8 cellular contexts compared by ENCODE assay signal in the genomic region with DNA sequence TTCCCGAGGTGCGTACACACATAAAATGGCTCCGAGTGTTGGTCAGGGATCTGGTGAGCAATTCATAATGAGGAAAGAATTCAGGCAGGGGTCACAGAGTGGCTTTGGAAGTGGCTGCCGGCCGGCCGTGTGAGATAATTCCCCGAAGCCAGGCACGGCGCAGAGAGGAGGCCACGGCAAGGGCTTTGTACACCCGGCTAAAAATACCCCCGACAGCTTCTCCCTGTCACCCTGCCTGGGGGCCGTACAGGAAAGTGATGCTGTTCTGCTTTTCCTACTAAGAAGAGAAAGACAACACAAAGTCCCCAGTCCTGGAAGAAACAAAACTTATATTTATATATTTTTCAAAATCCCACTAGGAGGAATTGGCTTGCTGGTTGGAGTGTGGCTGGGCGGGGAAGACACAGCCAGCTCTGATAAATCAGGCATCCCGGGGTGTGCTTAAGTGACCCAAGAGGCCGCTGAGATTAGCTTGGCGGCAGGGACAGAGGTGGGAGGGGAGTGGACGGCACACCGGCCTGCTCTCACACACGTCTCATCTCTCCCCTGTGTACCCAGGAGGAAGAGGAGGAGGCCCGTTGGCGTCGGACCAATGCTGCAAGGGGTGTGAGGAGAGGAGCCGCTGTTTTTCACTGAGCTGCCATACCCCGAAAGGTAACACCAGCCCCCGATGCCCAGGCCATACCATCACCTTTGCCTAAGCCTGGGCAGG.
DNase-seq lines count a peak whose midpoint lies in the region; ATAC-seq, FAIRE-seq and TF ChIP-seq lines count a peak whose summit lies in the region.

No MANE protein-coding gene starts in this region.

- H3K9ac ChIP-seq in H9 (ENCODE audit: extremely low read depth, insufficient read length, low read length) (no peak overlapping the region), astrocyte (ENCODE audit: low read length) (peak overlapping the region; percentile 80)

- no peaks in the 10 kb centered on the region for H3K9me3 ChIP-seq in H9 (ENCODE audit: control insufficient read depth, low read depth, low read length)
- no peaks in the 10 kb centered on the region for H3K9me3 ChIP-seq in astrocyte (ENCODE audit: insufficient read depth, low read depth, low read length)

- no peak overlapping the region for H4K8ac ChIP-seq in H9 (replicated peaks; ENCODE audit: insufficient read length, low read depth, low read length)

- no peak for ATAC-seq in esophagus mucosa

- H3K27me3 Mint-ChIP-seq in H9 (ENCODE audit: low read depth) (no peaks in the 10 kb centered on the region), astrocyte (ENCODE audit: low read depth, unreplicated experiment) (no peaks in the 10 kb centered on the region), immature natural killer cell (ENCODE audit: low read depth in 3 of 3) (peaks cover 2 to 4% (median 3%) of the 10 kb centered on the region in 3 donors)
- no peaks in the 10 kb centered on the region for H3K27me3 Mint-ChIP-seq in activated CD4-positive, alpha-beta memory T cell treated with anti-CD3 and anti-CD28 coated beads, Interleukin-2, amount 10 ng/mL, durations not matched to agents 7 days and 5 days

- H3K4me2 ChIP-seq in H9 (ENCODE audit: insufficient read depth, insufficient read length, low read length) (no peak overlapping the region), astrocyte (ENCODE audit: low read length) (peak overlapping the region; percentile 49)

- peaks cover 2% of the 10 kb centered on the region for H3K79me1 ChIP-seq in H9 (ENCODE audit: insufficient read depth, low read depth, low read length, poor library complexity, severe bottlenecking)

- no peak overlapping the region for H3K27ac ChIP-seq in H9 (ENCODE audit: insufficient read length, low read depth, low read length)
- peak overlapping the region; percentile 94 for H3K27ac ChIP-seq in astrocyte (ENCODE audit: low read depth, low read length)

- no peak overlapping the region for H3K56ac ChIP-seq in H9 (ENCODE audit: insufficient read length, low read depth, low read length)

- no peaks in the 10 kb centered on the region for H3K23me2 ChIP-seq in H9 (ENCODE audit: insufficient read length, low read depth, low read length, poor library complexity, severe bottlenecking)

- H3K4me1 ChIP-seq in H9 (ENCODE audit: insufficient read depth, low read length) = peaks cover 3% of the 10 kb centered on the region; the same call in 1 of the 2 replicates
- H3K4me1 ChIP-seq in astrocyte (ENCODE audit: insufficient read depth, low read length) = peaks cover 80% of the 10 kb centered on the region

- H3K79me2 ChIP-seq in H9 (ENCODE audit: insufficient read depth, low read length) = no peaks in the 10 kb centered on the region
- peaks cover 84% of the 10 kb centered on the region for H3K79me2 ChIP-seq in astrocyte (ENCODE audit: insufficient read depth, low read length)

- no peak overlapping the region for H2BK20ac ChIP-seq in H9 (ENCODE audit: low read depth, low read length, poor library complexity, severe bottlenecking)

- H4K5ac ChIP-seq in H9 (ENCODE audit: insufficient read length, low read depth, low read length) = no peak overlapping the region

- TF ChIP-seq CTCF in H9 (conservative IDR thresholded peaks at IDR 0.05) = no peak
- TF ChIP-seq CTCF in astrocyte (IDR thresholded peaks at IDR 0.05; ENCODE audit: insufficient read depth, low read depth, low read length) = no peak

- no peak overlapping the region for H3K4ac ChIP-seq in H9 (ENCODE audit: low read depth, low read length)

- H2AK5ac ChIP-seq in H9 (ENCODE audit: insufficient read length, low read length) = no peak overlapping the region

- no peak overlapping the region for H3T11ph ChIP-seq in H9 (ENCODE audit: low read length)

- peaks cover 12% of the 10 kb centered on the region for H3K36me3 ChIP-seq in astrocyte (ENCODE audit: insufficient read depth, low read length)

- no peak overlapping the region for H2BK5ac ChIP-seq in H9 (ENCODE audit: insufficient read length, low read length)

- H3K9me3 Mint-ChIP-seq in H9 (no peaks in the 10 kb centered on the region), astrocyte (ENCODE audit: unreplicated experiment) (no peaks in the 10 kb centered on the region), immature natural killer cell (no peaks in the 10 kb centered on the region)
- no peaks in the 10 kb centered on the region for H3K9me3 Mint-ChIP-seq in activated CD4-positive, alpha-beta memory T cell treated with anti-CD3 and anti-CD28 coated beads, Interleukin-2, amount 10 ng/mL, durations not matched to agents 7 days and 5 days

- H3K14ac ChIP-seq in H9 (ENCODE audit: insufficient read depth, low read length) = no peak overlapping the region; the same call in 1 of the 2 replicates

- H3K36me3 Mint-ChIP-seq in H9 (ENCODE audit: insufficient read depth in 1 of 3, low read depth in 3 of 3) (peaks cover 5 to 23% (median 17%) of the 10 kb centered on the region in 3 experiments; a peak in 6 of 7 replicates), astrocyte (ENCODE audit: low read depth, unreplicated experiment) (peaks cover 25% of the 10 kb centered on the region), immature natural killer cell (peaks cover 0 to 29% (median 18%) of the 10 kb centered on the region in 3 donors)
- peaks cover 5% of the 10 kb centered on the region for H3K36me3 Mint-ChIP-seq in activated CD4-positive, alpha-beta memory T cell treated with anti-CD3 and anti-CD28 coated beads, Interleukin-2, amount 10 ng/mL, durations not matched to agents 7 days and 5 days (ENCODE audit: low read depth)

- no peak overlapping the region for H2AFZ ChIP-seq in H9 (ENCODE audit: low read length)
- H2AFZ ChIP-seq in astrocyte (ENCODE audit: low read depth, low read length) = no peak overlapping the region

- POLR2A ChIA-PET in activated CD4-positive, alpha-beta memory T cell treated with anti-CD3 and anti-CD28 coated beads, Interleukin-2, amount 10 ng/mL, durations not matched to agents 7 days and 5 days (lab: Charles Lee) = interaction anchor here (4.4 kb wide), 1 partner anchor 11 kb away, joined by 30 read pairs; no protein-coding TSS in a partner anchor

- no peak overlapping the region for H2BK12ac ChIP-seq in H9 (ENCODE audit: insufficient read length, low read depth, low read length)

- H3K18ac ChIP-seq in H9 (ENCODE audit: insufficient read length, low read depth, low read length) = no peak overlapping the region

- DNase-seq in H9 (no peak), astrocyte (ENCODE audit: low read depth) (peak; percentile 97), immature natural killer cell (no peak), skeletal muscle cell (ENCODE audit: low read depth) (peak; percentile 77), DMS79 treated with DMSO at 0.1 percent for 48 hours (lab: John Stamatoyannopoulos, UW) (no peak)
- no peak for DNase-seq in activated CD4-positive, CD25-positive, alpha-beta regulatory T cell (lab: John Stamatoyannopoulos, UW)
- no peak for DNase-seq in activated CD4-positive, alpha-beta memory T cell treated with anti-CD3 and anti-CD28 coated beads, Interleukin-2, amount 10 ng/mL, durations not matched to agents 7 days and 5 days

- H3K4me3 ChIP-seq in astrocyte (ENCODE audit: insufficient read depth, low read depth, low read length) (no peak overlapping the region), skeletal muscle cell (ENCODE audit: low read depth, low read length) (no peak overlapping the region)

- no CpG with 5 or more reads among the region's 26 CpGs for WGBS in H9 (ENCODE audit: extremely low coverage, insufficient read length, low lambda C conversion rate)

- no peak overlapping the region for H2BK120ac ChIP-seq in H9 (ENCODE audit: low read depth, low read length, poor library complexity, severe bottlenecking)

- H3K4me3 Mint-ChIP-seq in H9 = no peak overlapping the region
- no peak overlapping the region for H3K4me3 Mint-ChIP-seq in astrocyte (ENCODE audit: unreplicated experiment)
- H3K4me3 Mint-ChIP-seq in immature natural killer cell = peak overlapping the region; percentile 56 to 83 (median 81)
- no peak overlapping the region for H3K4me3 Mint-ChIP-seq in activated CD4-positive, alpha-beta memory T cell treated with anti-CD3 and anti-CD28 coated beads, Interleukin-2, amount 10 ng/mL, durations not matched to agents 7 days and 5 days

- H4K91ac ChIP-seq in H9 (ENCODE audit: insufficient read length, low read depth, low read length) = no peak overlapping the region

- H3K27ac Mint-ChIP-seq in H9 = peak overlapping the region; percentile 72 to 90 (median 87); a peak in 4 of 7 replicates
- peak overlapping the region; percentile 92 for H3K27ac Mint-ChIP-seq in astrocyte (ENCODE audit: unreplicated experiment)
- H3K27ac Mint-ChIP-seq in immature natural killer cell = peak overlapping the region; percentile 83 to 92 (median 88)
- H3K27ac Mint-ChIP-seq in activated CD4-positive, alpha-beta memory T cell treated with anti-CD3 and anti-CD28 coated beads, Interleukin-2, amount 10 ng/mL, durations not matched to agents 7 days and 5 days = no peak overlapping the region

- peaks cover 59 to 73% of the 10 kb centered on the region in 2 experiments for H3K4me1 Mint-ChIP-seq in H9
- H3K4me1 Mint-ChIP-seq in astrocyte (ENCODE audit: low read depth, unreplicated experiment) = peaks cover 55% of the 10 kb centered on the region
- H3K4me1 Mint-ChIP-seq in immature natural killer cell = peaks cover 80 to 90% of the 10 kb centered on the region in 2 donors
- H3K4me1 Mint-ChIP-seq in activated CD4-positive, alpha-beta memory T cell treated with anti-CD3 and anti-CD28 coated beads, Interleukin-2, amount 10 ng/mL, durations not matched to agents 7 days and 5 days = peaks cover 36% of the 10 kb centered on the region

- no peak overlapping the region for H2BK15ac ChIP-seq in H9 (ENCODE audit: low read depth, low read length)

- H4K20me1 ChIP-seq in H9 (ENCODE audit: control insufficient read depth, insufficient read depth, insufficient read length) = no peaks in the 10 kb centered on the region
- H4K20me1 ChIP-seq in astrocyte (ENCODE audit: insufficient read depth, low read length) = peaks cover 13% of the 10 kb centered on the region

- H3K27me3 ChIP-seq in H9 (ENCODE audit: insufficient read depth, low read length) (no peaks in the 10 kb centered on the region), astrocyte (ENCODE audit: insufficient read depth, low read length) (no peaks in the 10 kb centered on the region)

- no peak overlapping the region for H3K23ac ChIP-seq in H9 (ENCODE audit: insufficient read length, low read depth, low read length)

- CTCF ChIA-PET in activated CD4-positive, alpha-beta memory T cell treated with anti-CD3 and anti-CD28 coated beads, Interleukin-2, amount 10 ng/mL, durations not matched to agents 7 days and 5 days (lab: Charles Lee) = interaction anchor here (1.4 kb wide), 1 partner anchor 10 kb away, joined by 4 read pairs; no protein-coding TSS in a partner anchor

- FAIRE-seq in astrocyte (lab: Jason Lieb, UNC) = peak; percentile 47

Comparison
In these comparisons a context has a peak if more than half of its experiments do, and no peak if none do; other contexts are left out.
1. DNase-seq: peak in astrocyte (single experiment) and skeletal muscle cell (single experiment); none in H9 (single experiment), immature natural killer cell (0 of 3), activated CD4-positive, CD25-positive, alpha-beta regulatory T cell (0 of 4), activated CD4-positive, alpha-beta memory T cell treated with anti-CD3 and anti-CD28 coated beads, Interleukin-2, amount 10 ng/mL, durations not matched to agents 7 days and 5 days (single experiment) and DMS79 treated with DMSO at 0.1 percent for 48 hours (single experiment).
2. H3K4me3 Mint-ChIP-seq: peak in immature natural killer cell (5 of 5); none in H9 (0 of 2), astrocyte (single experiment) and activated CD4-positive, alpha-beta memory T cell treated with anti-CD3 and anti-CD28 coated beads, Interleukin-2, amount 10 ng/mL, durations not matched to agents 7 days and 5 days (single experiment).